In the genomic region with DNA sequence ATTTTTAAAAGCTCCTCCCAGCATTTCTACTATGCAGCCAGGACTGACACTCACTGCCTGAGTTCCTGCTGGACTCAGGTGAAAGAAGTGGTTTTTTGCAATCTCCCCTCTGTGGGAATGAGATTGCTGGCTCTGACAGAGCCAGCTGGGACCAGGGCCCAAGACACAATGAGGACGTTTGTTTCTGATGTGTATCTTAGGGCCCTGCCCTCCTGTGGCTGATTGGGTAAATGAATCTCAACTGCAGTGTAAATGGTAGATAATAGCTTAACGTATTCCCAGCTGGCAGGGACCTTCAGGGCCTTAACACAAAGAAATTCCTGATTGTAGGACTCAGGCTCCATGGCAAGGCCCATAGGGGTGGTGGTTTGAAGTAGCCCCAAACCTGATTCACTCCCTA, we compare ENCODE assay signal across 10 cellular contexts.
A peak's percentile ranks its signal among the peaks of the same experiment; 100 is the strongest.
DNase-seq lines count a peak whose midpoint lies in the region; ATAC-seq, FAIRE-seq and TF ChIP-seq lines count a peak whose summit lies in the region.
"Had no signal": no experiment of that assay in that cellular context is flagged by ENCODE, and none has a peak within 500 bp of the region (broad histone marks: within the 10 kb centered on the region; RNA-seq: fewer than 3 reads in every experiment).

No MANE protein-coding gene starts in this region.

- peak; percentile 80 for ATAC-seq in SK-N-SH treated with all-trans-retinoic acid at 6 μM for 48 hours

- peak; percentile 2 for DNase-seq in DMS153 (lab: John Stamatoyannopoulos, UW)
- DNase-seq in HT-29 (ENCODE audit: low spot score), result peak; percentile 40
- peak; percentile 23 for DNase-seq in left kidney (ENCODE audit: low read depth, low spot score)
- no peak for DNase-seq in occipital lobe (lab: John Stamatoyannopoulos, UW)
- no peak for DNase-seq in activated CD8-positive, alpha-beta memory T cell treated with anti-CD3 and anti-CD28 coated beads for 24 hours
- DNase-seq in NCI-H2171 (lab: John Stamatoyannopoulos, UW), result no peak
- DNase-seq in GM12891 (ENCODE audit: insufficient read length, low spot score), result no peak
- DNase-seq: KG1 had no signal

- no peak for FAIRE-seq in GM12891 (lab: Jason Lieb, UNC)
- FAIRE-seq: GM18507 had no signal

- TF ChIP-seq POLR2A in GM12891 (IDR thresholded peaks at IDR 0.05; ENCODE audit: low read depth, low read length), result no peak

TF ChIP-seq in SK-N-SH treated with all-trans-retinoic acid at 6 μM for 48 hours, 23 proteins besides CTCF, POLR2A, EP300 and RAD21 (continues in another document):
- TF ChIP-seq OSR1 (CRISPR knock-in tag; IDR thresholded peaks at IDR 0.05), result no peak
- TF ChIP-seq, protein P1, sequence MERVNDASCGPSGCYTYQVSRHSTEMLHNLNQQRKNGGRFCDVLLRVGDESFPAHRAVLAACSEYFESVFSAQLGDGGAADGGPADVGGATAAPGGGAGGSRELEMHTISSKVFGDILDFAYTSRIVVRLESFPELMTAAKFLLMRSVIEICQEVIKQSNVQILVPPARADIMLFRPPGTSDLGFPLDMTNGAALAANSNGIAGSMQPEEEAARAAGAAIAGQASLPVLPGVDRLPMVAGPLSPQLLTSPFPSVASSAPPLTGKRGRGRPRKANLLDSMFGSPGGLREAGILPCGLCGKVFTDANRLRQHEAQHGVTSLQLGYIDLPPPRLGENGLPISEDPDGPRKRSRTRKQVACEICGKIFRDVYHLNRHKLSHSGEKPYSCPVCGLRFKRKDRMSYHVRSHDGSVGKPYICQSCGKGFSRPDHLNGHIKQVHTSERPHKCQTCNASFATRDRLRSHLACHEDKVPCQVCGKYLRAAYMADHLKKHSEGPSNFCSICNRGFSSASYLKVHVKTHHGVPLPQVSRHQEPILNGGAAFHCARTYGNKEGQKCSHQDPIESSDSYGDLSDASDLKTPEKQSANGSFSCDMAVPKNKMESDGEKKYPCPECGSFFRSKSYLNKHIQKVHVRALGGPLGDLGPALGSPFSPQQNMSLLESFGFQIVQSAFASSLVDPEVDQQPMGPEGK (CRISPR knock-in tag; IDR thresholded peaks at IDR 0.05; ENCODE audit: borderline replicate concordance), result no peak
- TF ChIP-seq RARB (CRISPR knock-in tag; IDR thresholded peaks at IDR 0.05), result no peak
- TF ChIP-seq, protein P2, sequence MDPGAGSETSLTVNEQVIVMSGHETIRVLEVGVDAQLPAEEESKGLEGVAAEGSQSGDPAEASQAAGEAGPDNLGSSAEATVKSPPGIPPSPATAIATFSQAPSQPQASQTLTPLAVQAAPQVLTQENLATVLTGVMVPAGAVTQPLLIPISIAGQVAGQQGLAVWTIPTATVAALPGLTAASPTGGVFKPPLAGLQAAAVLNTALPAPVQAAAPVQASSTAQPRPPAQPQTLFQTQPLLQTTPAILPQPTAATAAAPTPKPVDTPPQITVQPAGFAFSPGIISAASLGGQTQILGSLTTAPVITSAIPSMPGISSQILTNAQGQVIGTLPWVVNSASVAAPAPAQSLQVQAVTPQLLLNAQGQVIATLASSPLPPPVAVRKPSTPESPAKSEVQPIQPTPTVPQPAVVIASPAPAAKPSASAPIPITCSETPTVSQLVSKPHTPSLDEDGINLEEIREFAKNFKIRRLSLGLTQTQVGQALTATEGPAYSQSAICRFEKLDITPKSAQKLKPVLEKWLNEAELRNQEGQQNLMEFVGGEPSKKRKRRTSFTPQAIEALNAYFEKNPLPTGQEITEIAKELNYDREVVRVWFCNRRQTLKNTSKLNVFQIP (CRISPR knock-in tag; IDR thresholded peaks at IDR 0.05; ENCODE audit: borderline replicate concordance, low read depth), result no peak
- TF ChIP-seq, protein P3, sequence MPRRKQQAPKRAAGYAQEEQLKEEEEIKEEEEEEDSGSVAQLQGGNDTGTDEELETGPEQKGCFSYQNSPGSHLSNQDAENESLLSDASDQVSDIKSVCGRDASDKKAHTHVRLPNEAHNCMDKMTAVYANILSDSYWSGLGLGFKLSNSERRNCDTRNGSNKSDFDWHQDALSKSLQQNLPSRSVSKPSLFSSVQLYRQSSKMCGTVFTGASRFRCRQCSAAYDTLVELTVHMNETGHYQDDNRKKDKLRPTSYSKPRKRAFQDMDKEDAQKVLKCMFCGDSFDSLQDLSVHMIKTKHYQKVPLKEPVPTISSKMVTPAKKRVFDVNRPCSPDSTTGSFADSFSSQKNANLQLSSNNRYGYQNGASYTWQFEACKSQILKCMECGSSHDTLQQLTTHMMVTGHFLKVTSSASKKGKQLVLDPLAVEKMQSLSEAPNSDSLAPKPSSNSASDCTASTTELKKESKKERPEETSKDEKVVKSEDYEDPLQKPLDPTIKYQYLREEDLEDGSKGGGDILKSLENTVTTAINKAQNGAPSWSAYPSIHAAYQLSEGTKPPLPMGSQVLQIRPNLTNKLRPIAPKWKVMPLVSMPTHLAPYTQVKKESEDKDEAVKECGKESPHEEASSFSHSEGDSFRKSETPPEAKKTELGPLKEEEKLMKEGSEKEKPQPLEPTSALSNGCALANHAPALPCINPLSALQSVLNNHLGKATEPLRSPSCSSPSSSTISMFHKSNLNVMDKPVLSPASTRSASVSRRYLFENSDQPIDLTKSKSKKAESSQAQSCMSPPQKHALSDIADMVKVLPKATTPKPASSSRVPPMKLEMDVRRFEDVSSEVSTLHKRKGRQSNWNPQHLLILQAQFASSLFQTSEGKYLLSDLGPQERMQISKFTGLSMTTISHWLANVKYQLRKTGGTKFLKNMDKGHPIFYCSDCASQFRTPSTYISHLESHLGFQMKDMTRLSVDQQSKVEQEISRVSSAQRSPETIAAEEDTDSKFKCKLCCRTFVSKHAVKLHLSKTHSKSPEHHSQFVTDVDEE (CRISPR knock-in tag; IDR thresholded peaks at IDR 0.05), result no peak
- TF ChIP-seq TCF4 (CRISPR knock-in tag; IDR thresholded peaks at IDR 0.05; ENCODE audit: borderline replicate concordance), result no peak

TF ChIP-seq in GM12891, 5 proteins besides CTCF, POLR2A, EP300 and RAD21:
- no peak for TF ChIP-seq PAX5 (IDR thresholded peaks at IDR 0.05; ENCODE audit: insufficient read depth, low read length, severe bottlenecking)
- TF ChIP-seq POU2F2 (IDR thresholded peaks at IDR 0.05; ENCODE audit: low read depth, low read length), result no peak
- TF ChIP-seq POLR2AphosphoS5 (IDR thresholded peaks at IDR 0.05; ENCODE audit: low read depth, low read length), result no peak
- no peak for TF ChIP-seq SPI1 (IDR thresholded peaks at IDR 0.05; ENCODE audit: low read depth, low read length)
- TF ChIP-seq TAF1 (IDR thresholded peaks at IDR 0.05; ENCODE audit: low read depth, low read length), result no peak

Comparison
In these comparisons a context has a peak if more than half of its experiments do, and no peak if none do; other contexts are left out.
1. DNase-seq: peak in DMS153 (single experiment), HT-29 (single experiment) and left kidney (single experiment); none in occipital lobe (single experiment), activated CD8-positive, alpha-beta memory T cell treated with anti-CD3 and anti-CD28 coated beads for 24 hours (single experiment), NCI-H2171 (single experiment) and GM12891 (single experiment).